Comparison of ENCODE assay signal across 8 cellular contexts in the genomic region with DNA sequence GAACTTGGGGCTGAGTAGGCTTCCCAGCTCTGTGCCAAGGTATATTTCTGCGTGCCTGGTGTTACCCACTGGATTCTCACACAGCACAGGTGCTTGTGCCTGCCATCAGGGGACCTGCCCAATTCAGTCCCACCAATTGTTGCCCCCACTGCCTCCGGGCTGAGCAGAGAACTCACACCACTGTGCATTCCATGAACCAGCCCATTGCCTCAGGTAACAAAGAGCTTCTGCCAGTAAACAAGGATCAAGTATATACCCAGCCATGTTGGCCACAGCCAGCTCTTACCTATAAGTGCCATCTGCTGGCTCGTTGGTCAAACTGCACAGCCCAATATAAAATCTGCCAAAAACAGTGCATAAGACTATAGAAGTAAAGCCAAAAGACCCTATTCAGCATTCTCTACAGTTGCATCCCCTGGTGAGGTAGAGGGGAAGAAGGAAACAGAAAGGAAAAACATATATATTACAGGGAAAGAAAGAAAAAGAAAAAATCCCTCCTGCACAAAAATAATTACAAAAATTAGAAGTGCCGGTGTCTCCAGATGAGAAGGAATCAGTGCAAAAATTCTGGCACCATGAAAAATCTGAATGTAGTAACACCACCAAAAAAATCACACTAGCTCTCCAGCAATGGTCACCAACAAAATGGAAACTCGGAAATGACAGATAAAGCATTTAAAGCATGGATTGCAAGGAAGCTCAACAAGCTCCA.
A peak's percentile ranks its signal among the peaks of the same experiment; 100 is the strongest.
DNase-seq lines count a peak whose midpoint lies in the region; ATAC-seq and TF ChIP-seq lines count a peak whose summit lies in the region.

No MANE protein-coding gene starts in this region.

- intact Hi-C loops in transverse colon (cut with DNase I; ENCODE audit: low total_unique reads) = no loop called here

- ATAC-seq in GM19328 (IDR thresholded peaks at IDR 0.05; ENCODE audit: unreplicated experiment) (peak; percentile 80), HG03378 (IDR thresholded peaks at IDR 0.05; ENCODE audit: unreplicated experiment) (peak; percentile 80)

- in situ Hi-C loops in transverse colon (cut with MboI; ENCODE audit: low pct_ligation_motif_present in 1 of 4, low pct_unique_long_range_greater_than_20kb in 1 of 4, low sequenced_read_pairs in 3 of 4) = no loop called here

- H3K27me3 ChIP-seq in SJCRH30 (no peaks in the 10 kb centered on the region), transverse colon (no peaks in the 10 kb centered on the region)

- TF ChIP-seq POLR2A in transverse colon (IDR thresholded peaks at IDR 0.05) = no peak

- TF ChIP-seq CTCF in transverse colon (IDR thresholded peaks at IDR 0.05) = peak; percentile 38 to 55 (median 51)

- WGBS in transverse colon (ENCODE audit: low coverage in 1 of 2), 2 donors = 55 to 64% methylated on average over 2 to 5 of the region's 5 CpGs

- DNase-seq in DMS53 (lab: John Stamatoyannopoulos, UW) (peak; percentile 73), SJCRH30 (peak; percentile 25 to 48), glomerular visceral epithelial cell (ENCODE audit: extremely low spot score) (peak; percentile 51), transverse colon (peak; percentile 9), AG08396 (ENCODE audit: low spot score) (no peak)
- DNase-seq in activated naive CD4-positive, alpha-beta T cell treated with Interleukin-2 at 50 U/mL for 16 hours = no peak

- H3K36me3 ChIP-seq in SJCRH30 (no peaks in the 10 kb centered on the region), transverse colon (no peaks in the 10 kb centered on the region)

- TF ChIP-seq EP300 in transverse colon (IDR thresholded peaks at IDR 0.05; ENCODE audit: low read depth) = no peak

- H3K4me3 ChIP-seq in SJCRH30 = no peak overlapping the region
- no peak overlapping the region for H3K4me3 ChIP-seq in transverse colon

- H3K4me1 ChIP-seq in SJCRH30 (no peaks in the 10 kb centered on the region), transverse colon (no peaks in the 10 kb centered on the region)

- H3K9me3 ChIP-seq in SJCRH30 (replicated peaks) = no peaks in the 10 kb centered on the region
- H3K9me3 ChIP-seq in transverse colon = peaks cover 7 to 15% of the 10 kb centered on the region in 2 donors

- H3K27ac ChIP-seq in SJCRH30 = no peak overlapping the region
- H3K27ac ChIP-seq in transverse colon = no peak overlapping the region

Comparison
In these comparisons a context has a peak if more than half of its experiments do, and no peak if none do; other contexts are left out.
1. DNase-seq: peak in DMS53 (single experiment), SJCRH30 (2 of 2), glomerular visceral epithelial cell (single experiment) and transverse colon (single experiment); none in AG08396 (single experiment) and activated naive CD4-positive, alpha-beta T cell treated with Interleukin-2 at 50 U/mL for 16 hours (single experiment).